Comparison of ENCODE assay signal across 17 cellular contexts in the genomic region with DNA sequence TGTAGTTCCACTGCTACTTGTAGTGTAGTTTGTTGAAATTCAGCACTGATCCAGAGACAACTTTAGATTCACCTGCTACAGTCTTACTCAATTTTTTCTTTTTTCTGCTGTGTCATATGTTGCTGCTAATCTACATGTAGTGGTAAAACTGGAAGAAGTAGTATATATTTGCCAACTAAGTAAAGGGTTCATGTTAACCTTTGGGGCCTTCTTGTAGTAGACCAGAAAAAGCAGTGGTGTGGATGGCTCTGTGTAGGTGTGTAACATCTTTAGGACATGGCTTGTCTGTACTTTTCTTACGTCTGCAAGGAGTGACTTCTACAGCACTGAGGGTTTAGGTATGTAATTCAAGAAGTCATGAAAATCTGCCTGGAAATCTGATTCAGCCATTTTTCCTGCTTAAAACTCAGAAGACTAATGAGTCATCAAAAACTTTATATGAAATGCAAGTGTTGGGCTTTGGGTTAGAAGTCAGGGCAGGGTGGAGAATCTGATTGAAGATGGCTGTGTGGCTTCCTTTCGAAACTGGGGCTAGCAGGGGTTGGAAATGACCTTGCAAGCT. TPM values are rescaled to one million over a fixed set of nuclear protein-coding genes. Genes with fewer than 3 reads are reported as not detected.
DNase-seq lines count a peak whose midpoint lies in the region; ATAC-seq and TF ChIP-seq lines count a peak whose summit lies in the region.
"Had no signal": no experiment of that assay in that cellular context is flagged by ENCODE, and none has a peak within 500 bp of the region (broad histone marks: within the 10 kb centered on the region; RNA-seq: fewer than 3 reads in every experiment).

No MANE protein-coding gene starts in this region.

- no peak for ATAC-seq in T-cell (replicated peaks in 1 of 4)

- H4K5ac ChIP-seq in mesendoderm (ENCODE audit: low read length) = peak overlapping the region; percentile 44

- no peak overlapping the region for H2BK15ac ChIP-seq in mesendoderm (replicated peaks; ENCODE audit: low read depth)

- no peak overlapping the region for H2BK5ac ChIP-seq in mesendoderm (ENCODE audit: low read length)

- H4K8ac ChIP-seq in mesendoderm (ENCODE audit: low read depth, low read length) = no peak overlapping the region

- no peak overlapping the region for H3K9ac ChIP-seq in mesendoderm (ENCODE audit: low read length)

- POLR2A ChIA-PET in T-cell (lab: Charles Lee) = no interaction called here

- H3K79me2 ChIP-seq in mesendoderm (ENCODE audit: control insufficient read depth, insufficient read depth, low read length) = peaks cover 7% of the 10 kb centered on the region

- no peaks in the 10 kb centered on the region for H3K9me3 ChIP-seq in spleen
- H3K9me3 ChIP-seq: heart left ventricle, lower lobe of right lung had no signal

- H3K4me1 ChIP-seq in mesendoderm (ENCODE audit: control insufficient read depth, low read depth, low read length) (peaks cover 12% of the 10 kb centered on the region), spleen (peaks cover 0 to 20% (median 2%) of the 10 kb centered on the region in 6 donors)

- no peak overlapping the region for H3K23ac ChIP-seq in mesendoderm (ENCODE audit: low read length)

- no peak overlapping the region for H3K18ac ChIP-seq in mesendoderm (ENCODE audit: low read length)

- TF ChIP-seq CTCF in spleen (IDR thresholded peaks at IDR 0.05 in 8 of 11, conservative IDR thresholded peaks at IDR 0.05 in 3 of 11) = no peak

- H3K36me3 ChIP-seq in mesendoderm (ENCODE audit: control insufficient read depth, insufficient read depth, low read length) = no peaks in the 10 kb centered on the region
- no peaks in the 10 kb centered on the region for H3K36me3 ChIP-seq in spleen
- H3K36me3 ChIP-seq: heart left ventricle, lower lobe of right lung had no signal

- no peak overlapping the region for H3K4ac ChIP-seq in mesendoderm (ENCODE audit: low read depth, low read length)

- no peak overlapping the region for H3K4me2 ChIP-seq in mesendoderm (ENCODE audit: low read length)

- H2AK5ac ChIP-seq in mesendoderm (ENCODE audit: low read length) = peak overlapping the region; percentile 50

- H3K4me3 ChIP-seq in mesendoderm (ENCODE audit: low read length) (no peak overlapping the region), spleen (no peak overlapping the region)
- H3K4me3 ChIP-seq: heart left ventricle, lower lobe of right lung had no signal

- no peak for TF ChIP-seq POLR2A in spleen (IDR thresholded peaks at IDR 0.05)

- peaks cover 0 to 2% (median 0%) of the 10 kb centered on the region in 3 donors for H3K9me3 Mint-ChIP-seq in T-cell
- H3K9me3 Mint-ChIP-seq: H9 had no signal

- H3K27ac Mint-ChIP-seq in T-cell = no peak overlapping the region

- H3K27ac ChIP-seq in mesendoderm (ENCODE audit: low read depth, low read length) (no peak overlapping the region), spleen (no peak overlapping the region)
- H3K27ac ChIP-seq: lower lobe of right lung had no signal

- no peaks in the 10 kb centered on the region for H3K36me3 Mint-ChIP-seq in T-cell

- DNase-seq in AG20443 (ENCODE audit: low spot score) (peak; percentile 22), NCI-H226 (peak; percentile 29), dedifferentiated amniotic fluid mesenchymal stem cell (ENCODE audit: extremely low spot score) (peak; percentile 31), mesendoderm (no peak), AML-193 (lab: John Stamatoyannopoulos, UW) (no peak), NOMO-1 treated with DMSO at 0.1 percent for 48 hours (lab: John Stamatoyannopoulos, UW; ENCODE audit: unreplicated experiment) (no peak), spleen (no peak), T-cell (no peak)
- DNase-seq: activated naive CD4-positive, alpha-beta T cell treated with anti-CD3 and anti-CD28 coated beads, Interleukin-2, amount 50 U/mL, for 16 hours; cortex of kidney; DND-41; lower lobe of right lung; NCI-H69; occipital lobe; stimulated activated naive CD4-positive, alpha-beta T cell treated with Interleukin-2 at 50 U/mL for 16 hours had no signal

- peaks cover 0 to 2% (median 0%) of the 10 kb centered on the region in 3 donors for H3K4me1 Mint-ChIP-seq in T-cell

- H3K4me3 Mint-ChIP-seq in T-cell = no peak overlapping the region
- H3K4me3 Mint-ChIP-seq: H9 had no signal

- WGBS in mesendoderm (ENCODE audit: extremely low coverage, insufficient coverage, low lambda C conversion rate) = no CpG with 5 or more reads among the region's 2 CpGs
- 59 to 79% (median 71%) methylated on average over 2 of the region's 2 CpGs for WGBS in spleen, 5 donors

- CTCF ChIA-PET in T-cell (lab: Charles Lee) = no interaction called here

- no peak overlapping the region for H2BK120ac ChIP-seq in mesendoderm (ENCODE audit: low read depth, low read length)

- H3K27me3 ChIP-seq in mesendoderm (ENCODE audit: insufficient read depth, low read length, poor library complexity) (no peaks in the 10 kb centered on the region), spleen (replicated peaks in 1 of 7) (peaks cover 0 to 4% (median 0%) of the 10 kb centered on the region in 7 donors)
- H3K27me3 ChIP-seq: heart left ventricle had no signal

- peaks cover 10 to 14% of the 10 kb centered on the region in 2 donors for H3K27me3 Mint-ChIP-seq in T-cell

- H3K79me1 ChIP-seq in mesendoderm (ENCODE audit: low read length) = peaks cover 13% of the 10 kb centered on the region

- intact Hi-C loops in spleen (cut with DNase I; ENCODE audit: low total_unique reads) = no loop called here

- peak overlapping the region; percentile 47 for H3K56ac ChIP-seq in mesendoderm (ENCODE audit: low read length)

RNA-seq across cellular contexts. Expression of a gene that starts 8.4 kb away (rescaled TPM):
- 11.5 TPM for polyA plus RNA-seq in mesendoderm (2013, experiment 1 of 2)
- 10.8 TPM for polyA plus RNA-seq in mesendoderm (2013, experiment 2 of 2)
- total RNA-seq in spleen (10 to 100 TPM; 44.2 to 97.8 (median 69.9) TPM), T-cell (10 to 100 TPM in 2 of 5 donors, 1 to 10 TPM in 3; 4.1 to 47.4 (median 7.1) TPM)
- 10 to 100 TPM; 23.5 to 28.3 (median 24.1) TPM for polyA plus RNA-seq in spleen

Comparison
In these comparisons a context has a peak if more than half of its experiments do, and no peak if none do; other contexts are left out.
1. DNase-seq: peak in AG20443 (single experiment), NCI-H226 (single experiment) and dedifferentiated amniotic fluid mesenchymal stem cell (single experiment); none in mesendoderm (single experiment), AML-193 (0 of 2), NOMO-1 treated with DMSO at 0.1 percent for 48 hours (single experiment), spleen (single experiment) and T-cell (0 of 34).